In the genomic region with DNA sequence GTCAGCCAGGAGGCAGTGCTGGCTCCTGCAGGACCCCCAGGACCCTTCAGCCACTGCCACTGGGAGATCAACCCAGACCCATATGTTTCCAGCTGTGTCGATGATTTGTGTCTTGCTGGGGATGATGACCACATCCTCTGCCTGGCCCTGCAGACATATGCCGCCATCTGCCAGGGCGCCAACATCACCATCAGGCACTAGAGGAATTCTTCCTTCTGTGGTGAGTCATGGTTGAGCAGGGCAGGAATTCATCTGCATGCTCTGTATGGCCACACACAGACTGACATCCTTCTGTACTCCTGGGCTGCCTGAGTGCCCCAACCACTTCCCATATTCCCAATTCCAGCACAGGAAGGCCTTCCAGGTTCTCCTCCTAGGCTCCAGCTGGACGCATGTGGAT, we compare ENCODE assay signal across 1 cellular context.
TF ChIP-seq lines count a peak whose summit lies in the region.

No MANE protein-coding gene starts in this region.

TF ChIP-seq in IMR-90, 13 proteins besides CTCF, POLR2A, EP300 and RAD21:
- TF ChIP-seq NFE2L2 (IDR thresholded peaks at IDR 0.05; ENCODE audit: low read depth, low read length) (0 out of 2 replicates have a peak, but pooled peaks have one; percentile 8), RFX5 (IDR thresholded peaks at IDR 0.05; ENCODE audit: low read depth, low read length) (no peak), RCOR1 (IDR thresholded peaks at IDR 0.05; ENCODE audit: insufficient replicate concordance, low read length) (peak; percentile 59), FOS (IDR thresholded peaks at IDR 0.05; ENCODE audit: low read depth, low read length) (peak; percentile 84), MAZ (IDR thresholded peaks at IDR 0.05; ENCODE audit: borderline replicate concordance, low read depth, low read length) (no peak), MXI1 (IDR thresholded peaks at IDR 0.05; ENCODE audit: borderline replicate concordance, low read depth, low read length) (no peak), CHD1 (IDR thresholded peaks at IDR 0.05; ENCODE audit: low read depth, low read length) (no peak), CEBPB (IDR thresholded peaks at IDR 0.05; ENCODE audit: low read depth, low read length) (peak; percentile 54), MAFK (IDR thresholded peaks at IDR 0.05; ENCODE audit: low read depth, low read length) (no peak), BHLHE40 (IDR thresholded peaks at IDR 0.05; ENCODE audit: low read depth, low read length) (peak; percentile 52)
- TF ChIP-seq, protein P1, sequence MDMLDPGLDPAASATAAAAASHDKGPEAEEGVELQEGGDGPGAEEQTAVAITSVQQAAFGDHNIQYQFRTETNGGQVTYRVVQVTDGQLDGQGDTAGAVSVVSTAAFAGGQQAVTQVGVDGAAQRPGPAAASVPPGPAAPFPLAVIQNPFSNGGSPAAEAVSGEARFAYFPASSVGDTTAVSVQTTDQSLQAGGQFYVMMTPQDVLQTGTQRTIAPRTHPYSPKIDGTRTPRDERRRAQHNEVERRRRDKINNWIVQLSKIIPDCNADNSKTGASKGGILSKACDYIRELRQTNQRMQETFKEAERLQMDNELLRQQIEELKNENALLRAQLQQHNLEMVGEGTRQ (IDR thresholded peaks at IDR 0.05; ENCODE audit: low read depth, low read length): no peak
- TF ChIP-seq, protein P2, sequence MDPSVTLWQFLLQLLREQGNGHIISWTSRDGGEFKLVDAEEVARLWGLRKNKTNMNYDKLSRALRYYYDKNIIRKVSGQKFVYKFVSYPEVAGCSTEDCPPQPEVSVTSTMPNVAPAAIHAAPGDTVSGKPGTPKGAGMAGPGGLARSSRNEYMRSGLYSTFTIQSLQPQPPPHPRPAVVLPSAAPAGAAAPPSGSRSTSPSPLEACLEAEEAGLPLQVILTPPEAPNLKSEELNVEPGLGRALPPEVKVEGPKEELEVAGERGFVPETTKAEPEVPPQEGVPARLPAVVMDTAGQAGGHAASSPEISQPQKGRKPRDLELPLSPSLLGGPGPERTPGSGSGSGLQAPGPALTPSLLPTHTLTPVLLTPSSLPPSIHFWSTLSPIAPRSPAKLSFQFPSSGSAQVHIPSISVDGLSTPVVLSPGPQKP (IDR thresholded peaks at IDR 0.05; ENCODE audit: borderline replicate concordance, low read depth, low read length): no peak
TF ChIP-seq in IMR-90: peak in this region for 5.
